In genomic region chr4:20698382-20698781, GRCh38 we compare ENCODE assay signal across 15 cellular contexts. TPM values are rescaled to one million over a fixed set of nuclear protein-coding genes. Genes with fewer than 3 reads are reported as not detected.
DNase-seq lines count a peak whose midpoint lies in the region; ATAC-seq and TF ChIP-seq lines count a peak whose summit lies in the region.
"Had no signal": no experiment of that assay in that cellular context is flagged by ENCODE, and none has a peak within 500 bp of the region (broad histone marks: within the 10 kb centered on the region; RNA-seq: fewer than 3 reads in every experiment).

No MANE protein-coding gene starts in this region.

- POLR2A ChIA-PET in HCT116 (lab: Charles Lee): no interaction called here

- RAD21 ChIA-PET in HCT116 (lab: Charles Lee; ENCODE audit: low non-redundant PET in 1 of 2, low total read pairs in 2 of 2, uncharacterized antibody in 2 of 2, unreplicated experiment in 2 of 2): no interaction called here

- no TSS peak for BruUV-seq in HCT116 (replicated peaks; lab: Mats Ljungman, UMichigan)

- no peaks in the 10 kb centered on the region for H3K9me3 ChIP-seq in HCT116 (ENCODE audit: control insufficient read depth in 1 of 2, insufficient read depth in 1 of 2, low read depth in 1 of 2, low read length in 2 of 2)
- no peaks in the 10 kb centered on the region for H3K9me3 ChIP-seq in tibial artery
- H3K9me3 ChIP-seq: mucosa of descending colon had no signal

- intact Hi-C loops in HCT116 (cut with micrococcal nuclease) (loop anchor here (10.0 kb wide), 1 partner anchor 1244 kb away; no protein-coding TSS in a partner anchor), tibial artery (cut with DNase I; ENCODE audit: low total_unique reads) (no loop called here)

- H3K36me3 ChIP-seq in HCT116 (ENCODE audit: control insufficient read depth in 1 of 2, insufficient read depth in 2 of 2, low read length in 2 of 2): no peaks in the 10 kb centered on the region
- H3K36me3 ChIP-seq in tibial artery: no peaks in the 10 kb centered on the region
- H3K36me3 ChIP-seq: brain microvascular endothelial cell had no signal

- no peak overlapping the region for H3K4me3 ChIP-seq in HCT116 (replicated peaks in 1 of 2; ENCODE audit: low read depth in 1 of 2, low read length in 2 of 2)
- H3K4me3 ChIP-seq in fibroblast of pulmonary artery (replicated peaks; ENCODE audit: low read depth, low read length): no peak overlapping the region
- no peak overlapping the region for H3K4me3 ChIP-seq in tibial artery
- H3K4me3 ChIP-seq: mucosa of descending colon, PC-9 had no signal

- peaks cover 8 to 17% of the 10 kb centered on the region in 2 experiments; a peak in 3 of 4 replicates for H3K4me1 ChIP-seq in HCT116 (ENCODE audit: control insufficient read depth in 1 of 2, insufficient read depth in 2 of 2, low read length in 2 of 2)
- H3K4me1 ChIP-seq in tibial artery: peaks cover 0 to 23% (median 9%) of the 10 kb centered on the region in 4 donors

- H3K9ac ChIP-seq in HCT116 (ENCODE audit: low read length): no peak overlapping the region

- no peak overlapping the region for H2AFZ ChIP-seq in HCT116 (ENCODE audit: low read depth, low read length, poor library complexity, severe bottlenecking)
- H2AFZ ChIP-seq: PC-9 had no signal

- in situ Hi-C loops in ACHN (cut with HindIII; ENCODE audit: low pct_ligation_motif_present, low pct_unique_long_range_greater_than_20kb, low sequenced_read_pairs): no loop called here

- TF ChIP-seq CTCF in HCT116 (IDR thresholded peaks at IDR 0.05 in 2 of 3, conservative IDR thresholded peaks at IDR 0.05 in 1 of 3; ENCODE audit: borderline replicate concordance in 1 of 3, insufficient read depth in 1 of 3, low read depth in 2 of 3, low read length in 2 of 3): no peak
- peak; percentile 34 for TF ChIP-seq CTCF in fibroblast of pulmonary artery (IDR thresholded peaks at IDR 0.05; ENCODE audit: low read length, missing control alignments)
- no peak for TF ChIP-seq CTCF in tibial artery (IDR thresholded peaks at IDR 0.05)

- H3K27ac ChIP-seq in HCT116 (ENCODE audit: low read depth, low read length) (no peak overlapping the region), tibial artery (no peak overlapping the region)
- H3K27ac ChIP-seq: brain microvascular endothelial cell, PC-9 had no signal

- peak; percentile 22 for DNase-seq in ACHN
- DNase-seq in HCT116 (ENCODE audit: low read depth, low spot score): no peak
- peak; percentile 71 for DNase-seq in SIG-M5 treated with dmso at 0.1 percent for 504 hours (lab: John Stamatoyannopoulos, UW; ENCODE audit: unreplicated experiment)
- peak; percentile 77 for DNase-seq in fibroblast of pulmonary artery (ENCODE audit: low read depth)
- no peak for DNase-seq in tibial artery
- DNase-seq in NCI-H2171 treated with DMSO at 0.1 percent for 48 hours (lab: John Stamatoyannopoulos, UW): no peak
- DNase-seq in Ammon's horn (ENCODE audit: low spot score): no peak
- DNase-seq: activated naive CD4-positive, alpha-beta T cell treated with anti-CD3 and anti-CD28 coated beads, Interleukin-2, amount 50 U/mL, for 16 hours; brain microvascular endothelial cell; DMS53; effector memory CD4-positive, alpha-beta T cell; mucosa of descending colon; PC-9; T-helper 1 cell had no signal

- TF ChIP-seq RAD21 in HCT116 (IDR thresholded peaks at IDR 0.05; ENCODE audit: low read depth): no peak

- H3K27me3 ChIP-seq in HCT116 (ENCODE audit: insufficient read depth, low read length) (no peaks in the 10 kb centered on the region), tibial artery (no peaks in the 10 kb centered on the region)
- H3K27me3 ChIP-seq: brain microvascular endothelial cell had no signal

- ATAC-seq in HCT116 (no peak), HG03139 (IDR thresholded peaks at IDR 0.05; ENCODE audit: unreplicated experiment) (no peak)
- ATAC-seq: mucosa of descending colon had no signal

- H3K9me2 ChIP-seq in HCT116 (ENCODE audit: insufficient read depth): no peaks in the 10 kb centered on the region

- no peak for TF ChIP-seq POLR2A in HCT116 (IDR thresholded peaks at IDR 0.05; ENCODE audit: borderline replicate concordance, extremely low read depth, insufficient read depth, insufficient read length)

- CTCF ChIA-PET in HCT116 (lab: Charles Lee): interaction anchor here (1.0 kb wide), 1 partner anchor 14 kb away, joined by 3 read pairs; no protein-coding TSS in a partner anchor

- peaks cover 31% of the 10 kb centered on the region for H3K79me2 ChIP-seq in HCT116 (ENCODE audit: insufficient read depth, low read length)

- no peak overlapping the region for H3K4me2 ChIP-seq in HCT116 (ENCODE audit: low read length)
- H3K4me2 ChIP-seq: PC-9 had no signal

- H4K20me1 ChIP-seq in HCT116 (ENCODE audit: insufficient read depth): no peaks in the 10 kb centered on the region

TF ChIP-seq in HCT116, 20 proteins besides CTCF, POLR2A, EP300 and RAD21:
- TF ChIP-seq EGR1 (IDR thresholded peaks at IDR 0.05; ENCODE audit: low read depth) (no peak), ZBTB33 (IDR thresholded peaks at IDR 0.05; ENCODE audit: extremely low read depth, insufficient replicate concordance, low read length) (no peak), CEBPB (IDR thresholded peaks at IDR 0.05; ENCODE audit: low read depth) (0 out of 2 replicates have a peak, but pooled peaks have one; percentile 18), MAX (IDR thresholded peaks at IDR 0.05) (no peak), SIN3A (IDR thresholded peaks at IDR 0.05; ENCODE audit: low read depth) (no peak)

RNA-seq across cellular contexts. Expression of gene PACRGL, which starts 1.9 kb away (rescaled TPM):
- total RNA-seq in HCT116 (2021; ENCODE audit: unreplicated experiment): 26.4 TPM
- 11.1 and 17.0 TPM in 2 replicates for polyA plus RNA-seq in HCT116 (2012)

Comparison
In these comparisons a context has a peak if more than half of its experiments do, and no peak if none do; other contexts are left out.
1. DNase-seq: peak in ACHN (single experiment), SIG-M5 treated with dmso at 0.1 percent for 504 hours (single experiment) and fibroblast of pulmonary artery (single experiment); none in HCT116 (single experiment), tibial artery (0 of 2), NCI-H2171 treated with DMSO at 0.1 percent for 48 hours (single experiment) and Ammon's horn (single experiment).